16 cellular contexts compared by ENCODE assay signal in the genomic region with DNA sequence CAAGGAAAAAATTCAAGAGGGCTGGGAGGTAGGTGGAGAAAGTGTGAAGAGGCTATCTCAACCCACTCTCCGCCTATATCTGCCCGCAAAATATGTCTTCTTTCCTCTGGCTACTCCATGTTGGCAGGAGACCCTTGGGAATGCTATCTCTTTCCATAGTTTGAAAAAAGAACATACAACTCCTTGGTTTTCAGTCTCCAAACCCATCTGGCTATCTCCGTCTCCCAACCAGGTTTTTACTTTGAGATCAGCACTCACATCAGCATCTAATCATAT.
DNase-seq lines count a peak whose midpoint lies in the region; ATAC-seq, FAIRE-seq and TF ChIP-seq lines count a peak whose summit lies in the region.
"Had no signal": no experiment of that assay in that cellular context is flagged by ENCODE, and none has a peak within 500 bp of the region (broad histone marks: within the 10 kb centered on the region; RNA-seq: fewer than 3 reads in every experiment).

No MANE protein-coding gene starts in this region.

- DNase-seq in activated T-cell treated with anti-CD3 and anti-CD28 coated beads, Interleukin-2, amount 50 U/mL, for 24 hours = no peak
- DNase-seq in activated T-cell treated with anti-CD3 and anti-CD28 coated beads for 4 hours (no peak), PC-9 (no peak), endothelial cell of umbilical vein (ENCODE audit: low read depth, low spot score) (no peak)
- DNase-seq: activated B cell treated with CpG ODN at 0.5 μM for 24 hours, KG1, NCI-H1105 treated with DMSO at 0.1 percent for 48 hours had no signal

- no peak for TF ChIP-seq POLR2A in endothelial cell of umbilical vein (IDR thresholded peaks at IDR 0.05; ENCODE audit: low read depth, low read length)

- H3K27me3 Mint-ChIP-seq in activated T-cell treated with anti-CD3 and anti-CD28 coated beads, Interleukin-2, amount 50 U/mL, for 24 hours = no peaks in the 10 kb centered on the region
- peaks cover 4% of the 10 kb centered on the region for H3K27me3 Mint-ChIP-seq in stimulated activated naive CD8-positive, alpha-beta T cell treated with anti-CD3 and anti-CD28 coated beads, Interleukin-15, Interleukin-2, amounts not matched to agents 100 ng/mL and 50 ng/mL, for 24 hours

- intact Hi-C loops in PC-9 (cut with micrococcal nuclease; ENCODE audit: unreplicated experiment) = loop anchor here (5.0 kb wide), 1 partner anchor 35 kb away; no protein-coding TSS in a partner anchor
- intact Hi-C loops in endothelial cell of umbilical vein (cut with micrococcal nuclease) = no loop called here

- no peak overlapping the region for H3K4me3 Mint-ChIP-seq in activated T-cell treated with anti-CD3 and anti-CD28 coated beads, Interleukin-2, amount 50 U/mL, for 24 hours
- peak overlapping the region; percentile 42 for H3K4me3 Mint-ChIP-seq in stimulated activated naive CD8-positive, alpha-beta T cell treated with anti-CD3 and anti-CD28 coated beads, Interleukin-15, Interleukin-2, amounts not matched to agents 100 ng/mL and 50 ng/mL, for 24 hours
- H3K4me3 Mint-ChIP-seq: activated B cell treated with CpG ODN at 0.5 μM for 24 hours had no signal

- no peaks in the 10 kb centered on the region for H4K20me1 ChIP-seq in PC-9 (ENCODE audit: insufficient read depth)
- no peaks in the 10 kb centered on the region for H4K20me1 ChIP-seq in endothelial cell of umbilical vein (replicated peaks; ENCODE audit: control insufficient read depth, extremely low read depth, insufficient read depth, low read length)

- dilution Hi-C loops in endothelial cell of umbilical vein (cut with MboI; ENCODE audit: extremely low pct_ligation_motif_present, low sequenced_read_pairs) = no loop called here

- H3K27ac ChIP-seq in PC-9 (peak overlapping the region; percentile 98), endothelial cell of umbilical vein (ENCODE audit: insufficient read depth, low read depth, low read length) (peak overlapping the region; percentile 72)
- H3K27ac ChIP-seq: adrenal gland, sigmoid colon, thyroid gland had no signal

- H3K4me1 ChIP-seq in PC-9 (replicated peaks; ENCODE audit: insufficient read depth) (peaks cover 32% of the 10 kb centered on the region), endothelial cell of umbilical vein (ENCODE audit: control insufficient read depth, extremely low read depth, insufficient read depth, low read length) (peaks cover 20% of the 10 kb centered on the region)
- H3K4me1 ChIP-seq: adrenal gland, thyroid gland had no signal

- H3K9me2 ChIP-seq in PC-9 (ENCODE audit: insufficient read depth) = no peaks in the 10 kb centered on the region

- H3K27ac Mint-ChIP-seq in activated T-cell treated with anti-CD3 and anti-CD28 coated beads, Interleukin-2, amount 50 U/mL, for 24 hours = peak overlapping the region; percentile 42
- peak overlapping the region; percentile 82 for H3K27ac Mint-ChIP-seq in stimulated activated naive CD8-positive, alpha-beta T cell treated with anti-CD3 and anti-CD28 coated beads, Interleukin-15, Interleukin-2, amounts not matched to agents 100 ng/mL and 50 ng/mL, for 24 hours
- H3K27ac Mint-ChIP-seq: activated B cell treated with CpG ODN at 0.5 μM for 24 hours had no signal

- ATAC-seq in GM21529 (IDR thresholded peaks at IDR 0.05; ENCODE audit: unreplicated experiment) (no peak), HG03139 (IDR thresholded peaks at IDR 0.05; ENCODE audit: unreplicated experiment) (no peak), HG03354 (IDR thresholded peaks at IDR 0.05; ENCODE audit: poor library complexity, severe bottlenecking, unreplicated experiment) (no peak)

- no peaks in the 10 kb centered on the region; the same call in 1 of the 2 replicates for H3K79me2 ChIP-seq in PC-9 (ENCODE audit: low read depth)
- peaks cover 19% of the 10 kb centered on the region for H3K79me2 ChIP-seq in endothelial cell of umbilical vein (ENCODE audit: control insufficient read depth, insufficient read depth, low read length)

- H3K27me3 ChIP-seq in PC-9 (ENCODE audit: insufficient read depth, low read depth) (no peaks in the 10 kb centered on the region), endothelial cell of umbilical vein (ENCODE audit: control insufficient read depth in 2 of 2, insufficient read depth in 2 of 2, low read length in 2 of 2) (no peaks in the 10 kb centered on the region)
- H3K27me3 ChIP-seq: adrenal gland, sigmoid colon, thyroid gland had no signal

- H3K9ac ChIP-seq in endothelial cell of umbilical vein (replicated peaks; ENCODE audit: extremely low read depth, insufficient read depth, low read length) = no peak overlapping the region

- no peaks in the 10 kb centered on the region for H3K36me3 Mint-ChIP-seq in activated T-cell treated with anti-CD3 and anti-CD28 coated beads, Interleukin-2, amount 50 U/mL, for 24 hours (ENCODE audit: low read depth)
- H3K36me3 Mint-ChIP-seq in stimulated activated naive CD8-positive, alpha-beta T cell treated with anti-CD3 and anti-CD28 coated beads, Interleukin-15, Interleukin-2, amounts not matched to agents 100 ng/mL and 50 ng/mL, for 24 hours (ENCODE audit: low read depth) = no peaks in the 10 kb centered on the region

- H3K36me3 ChIP-seq in PC-9 (ENCODE audit: low read depth) = no peaks in the 10 kb centered on the region
- no peaks in the 10 kb centered on the region for H3K36me3 ChIP-seq in endothelial cell of umbilical vein (ENCODE audit: control insufficient read depth in 2 of 2, extremely low read depth in 1 of 2, insufficient read depth in 2 of 2, low read length in 2 of 2)
- H3K36me3 ChIP-seq: adrenal gland, sigmoid colon, thyroid gland had no signal

- H2AFZ ChIP-seq in PC-9 = peak overlapping the region; percentile 66
- H2AFZ ChIP-seq in endothelial cell of umbilical vein (ENCODE audit: low read depth, low read length) = peak overlapping the region; percentile 46

- H3K9me3 ChIP-seq in PC-9 (ENCODE audit: insufficient read depth, low read depth) (no peaks in the 10 kb centered on the region), endothelial cell of umbilical vein (replicated peaks; ENCODE audit: control insufficient read depth, insufficient read depth, low read length) (no peaks in the 10 kb centered on the region)
- H3K9me3 ChIP-seq: adrenal gland, sigmoid colon, thyroid gland had no signal

- no peaks in the 10 kb centered on the region for H3K9me3 Mint-ChIP-seq in activated T-cell treated with anti-CD3 and anti-CD28 coated beads, Interleukin-2, amount 50 U/mL, for 24 hours
- H3K9me3 Mint-ChIP-seq in stimulated activated naive CD8-positive, alpha-beta T cell treated with anti-CD3 and anti-CD28 coated beads, Interleukin-15, Interleukin-2, amounts not matched to agents 100 ng/mL and 50 ng/mL, for 24 hours = no peaks in the 10 kb centered on the region
- H3K9me3 Mint-ChIP-seq: activated B cell treated with CpG ODN at 0.5 μM for 24 hours; CD8-positive, alpha-beta memory T cell had no signal

- H3K4me1 Mint-ChIP-seq in activated T-cell treated with anti-CD3 and anti-CD28 coated beads, Interleukin-2, amount 50 U/mL, for 24 hours (ENCODE audit: low read depth) = peaks cover 30% of the 10 kb centered on the region
- peaks cover 35% of the 10 kb centered on the region for H3K4me1 Mint-ChIP-seq in stimulated activated naive CD8-positive, alpha-beta T cell treated with anti-CD3 and anti-CD28 coated beads, Interleukin-15, Interleukin-2, amounts not matched to agents 100 ng/mL and 50 ng/mL, for 24 hours (ENCODE audit: low read depth)
- H3K4me1 Mint-ChIP-seq: activated B cell treated with CpG ODN at 0.5 μM for 24 hours had no signal

- FAIRE-seq in endothelial cell of umbilical vein (lab: Jason Lieb, UNC) = no peak

- no peak overlapping the region for H3K4me3 ChIP-seq in PC-9
- H3K4me3 ChIP-seq in endothelial cell of umbilical vein (replicated peaks in 1 of 3; ENCODE audit: insufficient read depth in 1 of 3, low read depth in 1 of 3, low read length in 3 of 3) = no peak overlapping the region
- H3K4me3 ChIP-seq: adrenal gland, lung, sigmoid colon, thyroid gland had no signal

- POLR2A ChIA-PET in PC-9 (lab: Charles Lee; ENCODE audit: unreplicated experiment) = interaction anchor here (0.6 to 0.7 kb wide), 2 partner anchors 92 to 262 kb away, joined by 3 to 14 read pairs; no protein-coding TSS in a partner anchor
- POLR2A ChIA-PET in endothelial cell of umbilical vein (lab: Charles Lee) = no interaction called here

- H3K9me1 ChIP-seq in endothelial cell of umbilical vein (replicated peaks; ENCODE audit: control insufficient read depth, extremely low read depth, insufficient read depth, low read length) = no peaks in the 10 kb centered on the region

- H3K4me2 ChIP-seq in PC-9 = peak overlapping the region; percentile 79
- peak overlapping the region; percentile 43 for H3K4me2 ChIP-seq in endothelial cell of umbilical vein (ENCODE audit: insufficient read depth, low read length)

- CTCF ChIA-PET in PC-9 (lab: Charles Lee) (no interaction called here), endothelial cell of umbilical vein (lab: Charles Lee) (interaction anchor here (1.5 to 1.7 kb wide), 2 partner anchors 13 to 126 kb away, joined by 4 to 5 read pairs; no protein-coding TSS in a partner anchor)

- BruUV-seq in PC-9 (replicated peaks; lab: Mats Ljungman, UMichigan) = TSS peak; percentile 70
- TSS peak; percentile 93 for BruUV-seq in endothelial cell of umbilical vein (replicated peaks; lab: Mats Ljungman, UMichigan)

- H3F3A ChIP-seq in PC-9 (ENCODE audit: insufficient read depth, low read depth) = peaks cover 21% of the 10 kb centered on the region

- TF ChIP-seq CTCF in PC-9 (conservative IDR thresholded peaks at IDR 0.05) = no peak
- no peak for TF ChIP-seq CTCF in endothelial cell of umbilical vein (IDR thresholded peaks at IDR 0.05; ENCODE audit: extremely low read depth in 1 of 2, insufficient read depth in 1 of 2, low read depth in 1 of 2, low read length in 2 of 2)

TF ChIP-seq in endothelial cell of umbilical vein, 7 proteins besides CTCF, POLR2A, EP300 and RAD21:
- TF ChIP-seq MAX (IDR thresholded peaks at IDR 0.05; ENCODE audit: insufficient read depth, insufficient read length) = no peak
- TF ChIP-seq EZH2 (IDR thresholded peaks at IDR 0.05; ENCODE audit: borderline replicate concordance, low read depth, low read length, severe bottlenecking) = no peak
- TF ChIP-seq GATA2 (IDR thresholded peaks at IDR 0.05; ENCODE audit: insufficient read depth, insufficient read length, low read depth, low read length) = no peak
- no peak for TF ChIP-seq POLR2AphosphoS5 (IDR thresholded peaks at IDR 0.05; ENCODE audit: insufficient read depth, low read depth, low read length)
- TF ChIP-seq FOS (IDR thresholded peaks at IDR 0.05; ENCODE audit: borderline replicate concordance, insufficient read depth, low read length) = no peak
- no peak for TF ChIP-seq JUN (IDR thresholded peaks at IDR 0.05; ENCODE audit: borderline replicate concordance, insufficient read depth, insufficient read length, low read depth)
- TF ChIP-seq MYC (IDR thresholded peaks at IDR 0.05; ENCODE audit: low read depth, low read length) = no peak
